ENCODE assay signal across 16 cellular contexts in genomic region chr16:19837331-19837943, GRCh38. TPM values are rescaled to one million over a fixed set of nuclear protein-coding genes. Genes with fewer than 3 reads are reported as not detected.
DNase-seq lines count a peak whose midpoint lies in the region; ATAC-seq and TF ChIP-seq lines count a peak whose summit lies in the region.
"Had no signal": no experiment of that assay in that cellular context is flagged by ENCODE, and none has a peak within 500 bp of the region (broad histone marks: within the 10 kb centered on the region; RNA-seq: fewer than 3 reads in every experiment).

No MANE protein-coding gene starts in this region.

- intact Hi-C loops in left ventricle myocardium superior (cut with micrococcal nuclease) = no loop called here

- H3K36me3 ChIP-seq in cardiac muscle cell (no peaks in the 10 kb centered on the region), skeletal muscle tissue (ENCODE audit: control insufficient read depth in 3 of 3, insufficient read depth in 3 of 3, low read length in 3 of 3) (no peaks in the 10 kb centered on the region), BE2C (no peaks in the 10 kb centered on the region)
- H3K36me3 ChIP-seq: left lung had no signal

- H3K4me1 ChIP-seq in cardiac muscle cell (ENCODE audit: low read depth) (peaks cover 14% of the 10 kb centered on the region), skeletal muscle tissue (ENCODE audit: control insufficient read depth in 3 of 3, insufficient read depth in 3 of 3, low read length in 3 of 3) (peaks cover 20 to 34% (median 34%) of the 10 kb centered on the region in 3 donors), BE2C (no peaks in the 10 kb centered on the region)
- H3K4me1 ChIP-seq: left lung had no signal

- ATAC-seq in left ventricle myocardium superior = no peak
- ATAC-seq: activated T-helper 17 cell treated with anti-CD3 and anti-CD28 coated beads, Interleukin-2, amount 50 U/mL, for 72 hours; left lung; stimulated activated naive CD8-positive, alpha-beta T cell treated with anti-CD3 and anti-CD28 coated beads, Interleukin-15, amount 100 ng/mL, for 72 hours had no signal

- H3K27ac ChIP-seq in cardiac muscle cell (peak overlapping the region; percentile 48), angular gyrus (ENCODE audit: low read depth, low read length) (peak overlapping the region; percentile 83), layer of hippocampus (ENCODE audit: low read depth, low read length) (peak overlapping the region; percentile 74), skeletal muscle tissue (ENCODE audit: low read depth, low read length) (peak overlapping the region; percentile 90)
- H3K27ac ChIP-seq: left lung, RWPE1, VCaP had no signal

- TF ChIP-seq CTCF in cardiac muscle cell (IDR thresholded peaks at IDR 0.05; ENCODE audit: low read depth, low read length) (no peak), BE2C (IDR thresholded peaks at IDR 0.05; ENCODE audit: low read depth, low read length) (no peak)

- H3K4me3 ChIP-seq in cardiac muscle cell (no peak overlapping the region), skeletal muscle tissue (ENCODE audit: low read length in 3 of 3) (peak overlapping the region in 1 of 3 donors; percentile 1), BE2C (ENCODE audit: low read depth, low read length) (no peak overlapping the region)
- H3K4me3 ChIP-seq: left lung had no signal

- no peaks in the 10 kb centered on the region for H3K9me3 ChIP-seq in cardiac muscle cell (ENCODE audit: low read depth)
- H3K9me3 ChIP-seq in skeletal muscle tissue (ENCODE audit: control insufficient read depth in 3 of 3, low read length in 3 of 3) = no peaks in the 10 kb centered on the region
- no peaks in the 10 kb centered on the region for H3K9me3 ChIP-seq in BE2C
- H3K9me3 ChIP-seq: left lung had no signal

- peak overlapping the region; percentile 54 to 71 (median 54) for H3K9ac ChIP-seq in skeletal muscle tissue (ENCODE audit: low read depth in 1 of 3, low read length in 3 of 3)

- DNase-seq in cardiac muscle cell (ENCODE audit: low read depth in 1 of 2, low spot score in 1 of 2) (no peak), left ventricle myocardium superior (no peak), HuH-7.5 (ENCODE audit: low spot score) (no peak), BE2C (no peak)
- DNase-seq in activated T-cell treated with anti-CD3 and anti-CD28 coated beads, Interleukin-2, amount 50 U/mL, for 48 hours = no peak
- DNase-seq: DMS79; left lung; NCI-H2171 treated with DMSO at 0.1 percent for 48 hours; stimulated activated naive CD8-positive, alpha-beta T cell treated with anti-CD3 and anti-CD28 coated beads, Interleukin-15, amount 100 ng/mL, for 72 hours had no signal

- no peaks in the 10 kb centered on the region for H3K27me3 ChIP-seq in cardiac muscle cell
- H3K27me3 ChIP-seq in layer of hippocampus (ENCODE audit: control insufficient read depth, insufficient read depth, low read length) = no peaks in the 10 kb centered on the region
- H3K27me3 ChIP-seq in skeletal muscle tissue (ENCODE audit: control insufficient read depth in 3 of 3, insufficient read depth in 3 of 3, low read length in 3 of 3) = no peaks in the 10 kb centered on the region
- H3K27me3 ChIP-seq in BE2C = no peaks in the 10 kb centered on the region
- H3K27me3 ChIP-seq: left lung had no signal

RNA-seq across cellular contexts. Expression of gene GPRC5B, which starts 47.2 kb away (rescaled TPM):
- total RNA-seq in cardiac muscle cell = 15.5 and 17.5 TPM in 2 replicates
- 14.7 and 21.9 TPM in 2 replicates for polyA plus RNA-seq in cardiac muscle cell
- total RNA-seq in left ventricle myocardium superior = 103 TPM
- total RNA-seq in skeletal muscle tissue = 38.6 TPM
- 0.48 TPM for polyA plus RNA-seq in BE2C (2012; ENCODE audit: insufficient read depth, insufficient read length, low read depth)
- total RNA-seq: activated CD8-positive, alpha-beta memory T cell treated with anti-CD3 and anti-CD28 coated beads for 36 hours; activated T-helper 17 cell treated with anti-CD3 and anti-CD28 coated beads, Interleukin-2, amount 50 U/mL, for 72 hours had no signal
